Comparison of ENCODE assay signal across 29 cellular contexts in the genomic region with DNA sequence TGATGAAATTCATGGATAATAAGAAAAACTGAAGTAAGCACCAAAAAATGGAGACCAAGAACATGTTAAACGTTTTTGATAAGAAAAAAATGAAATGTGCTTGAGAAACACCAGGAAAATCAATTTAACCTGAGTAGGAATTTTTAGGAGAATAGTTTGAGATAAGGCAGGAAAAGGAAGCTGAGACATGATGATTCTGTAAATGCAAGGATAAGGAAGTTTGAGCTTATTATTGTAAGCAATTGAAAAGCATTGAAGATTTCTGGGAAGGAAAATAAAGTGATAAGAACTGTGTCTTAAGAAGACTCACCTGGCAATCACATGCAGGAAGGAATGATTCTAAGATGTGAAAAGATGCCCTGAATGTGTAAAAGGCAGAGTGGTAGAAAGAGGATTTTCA.
"Had no signal": no experiment of that assay in that cellular context is flagged by ENCODE, and none has a peak within 500 bp of the region (broad histone marks: within the 10 kb centered on the region; RNA-seq: fewer than 3 reads in every experiment).

No MANE protein-coding gene starts in this region.

- H3K4me3 ChIP-seq: coronary artery, esophagus squamous epithelium, gastrocnemius medialis, heart left ventricle had no signal

- H3K9me3 ChIP-seq: esophagus squamous epithelium, gastrocnemius medialis, heart left ventricle had no signal

- DNase-seq: activated CD4-positive, alpha-beta memory T cell treated with anti-CD3 and anti-CD28 coated beads, Interleukin-2, amount 10 ng/mL, durations not matched to agents 7 days and 5 days; activated CD4-positive, alpha-beta T cell treated with anti-CD3 and anti-CD28 coated beads for 36 hours; activated CD4-positive, alpha-beta T cell treated with anti-CD3 and anti-CD28 coated beads, Interleukin-2, amount 10 ng/mL, durations not matched to agents 24 days and 14 days; activated CD4-positive, alpha-beta T cell treated with anti-CD3 and anti-CD28 coated beads, Interleukin-2, amount 50 U/mL, for 4 hours; activated CD4-positive, CD25-positive, alpha-beta regulatory T cell; activated CD4-positive, CD25-positive, alpha-beta regulatory T cell treated with anti-CD3 and anti-CD28 coated beads, Interleukin-2, amount 50 U/mL, for 72 hours; activated CD8-positive, alpha-beta memory T cell treated with anti-CD3 and anti-CD28 coated beads, Interleukin-2, amount 50 U/mL, for 48 hours; activated effector memory CD4-positive, alpha-beta T cell treated with Interleukin-2 at 50 U/mL for 16 hours; activated gamma-delta T cell treated with Interleukin-2 at 50 U/mL for 16 hours; activated naive CD4-positive, alpha-beta T cell treated with anti-CD3 and anti-CD28 coated beads, Interleukin-2, amount 50 U/mL, for 16 hours; activated naive CD4-positive, alpha-beta T cell treated with Interleukin-2 at 50 U/mL for 16 hours; activated T-cell treated with anti-CD3 and anti-CD28 coated beads for 4 hours; activated T-cell treated with anti-CD3 and anti-CD28 coated beads, Interleukin-2, amount 50 U/mL, for 24 hours; amniotic stem cell; anterior cingulate cortex; brain microvascular endothelial cell; effector CD4-positive, alpha-beta T cell; effector memory CD8-positive, alpha-beta T cell; esophagus squamous epithelium; foreskin keratinocyte; gastrocnemius medialis; glutamatergic neuron; heart left ventricle; T-helper 2 cell had no signal

- H3K4me1 ChIP-seq: foreskin keratinocyte had no signal

- ATAC-seq: activated CD4-positive, alpha-beta T cell treated with anti-CD3 and anti-CD28 coated beads for 36 hours; activated T-helper 17 cell treated with anti-CD3 and anti-CD28 coated beads, Interleukin-2, amount 50 U/mL, for 72 hours; effector memory CD8-positive, alpha-beta T cell; foreskin keratinocyte; gastrocnemius medialis; heart left ventricle had no signal

- H3K27me3 ChIP-seq: brain microvascular endothelial cell, foreskin keratinocyte, gastrocnemius medialis had no signal

- H3K36me3 ChIP-seq: brain microvascular endothelial cell, esophagus squamous epithelium, gastrocnemius medialis, heart left ventricle had no signal

- H3K27ac ChIP-seq: brain microvascular endothelial cell, coronary artery, epithelial cell of prostate, esophagus squamous epithelium, foreskin keratinocyte, gastrocnemius medialis, heart left ventricle had no signal

- FAIRE-seq: astrocyte, bronchial epithelial cell had no signal
